ENCODE assay signal across 10 cellular contexts in genomic region chr11:68825603-68826002, GRCh38. TPM values are rescaled to one million over a fixed set of nuclear protein-coding genes. Genes with fewer than 3 reads are reported as not detected.
A peak's percentile ranks its signal among the peaks of the same experiment; 100 is the strongest.
DNase-seq lines count a peak whose midpoint lies in the region; FAIRE-seq and TF ChIP-seq lines count a peak whose summit lies in the region.
"Had no signal": no experiment of that assay in that cellular context is flagged by ENCODE, and none has a peak within 500 bp of the region (broad histone marks: within the 10 kb centered on the region; RNA-seq: fewer than 3 reads in every experiment).

No MANE protein-coding gene starts in this region.

- H3K36me3 ChIP-seq in SK-N-SH (replicated peaks in 1 of 2; ENCODE audit: control insufficient read depth in 1 of 2, insufficient read depth in 2 of 2, low read length in 1 of 2) (peaks cover 4 to 9% of the 10 kb centered on the region in 2 experiments), bronchial epithelial cell (ENCODE audit: control insufficient read depth, insufficient read depth, low read length) (no peaks in the 10 kb centered on the region), SJCRH30 (no peaks in the 10 kb centered on the region)

- H3K4me1 Mint-ChIP-seq in endothelial cell (ENCODE audit: unreplicated experiment) = no peaks in the 10 kb centered on the region

- H3K4me1 ChIP-seq in SK-N-SH (ENCODE audit: control insufficient read depth in 1 of 2, insufficient read depth in 2 of 2, low read depth in 1 of 2, low read length in 1 of 2) = peaks cover 0 to 19% of the 10 kb centered on the region in 2 experiments; a peak in 1 of 4 replicates
- H3K4me1 ChIP-seq in SJCRH30 = no peaks in the 10 kb centered on the region

- DNase-seq in DMS53 (lab: John Stamatoyannopoulos, UW) (peak; percentile 65), DMS53 treated with DMSO at 0.1 percent for 48 hours (lab: John Stamatoyannopoulos, UW; ENCODE audit: unreplicated experiment) (no peak), SK-N-SH (no peak), bronchial epithelial cell (ENCODE audit: low read depth) (peak; percentile 38), GM03348 (ENCODE audit: low spot score) (no peak), endothelial cell (ENCODE audit: low spot score) (no peak), SJCRH30 (no peak)
- peak; percentile 47 to 67 for DNase-seq in stimulated activated CD4-positive, alpha-beta T cell treated with anti-CD3 and anti-CD28 coated beads, Interleukin-4, amount 100 ng/mL, for 4 hours

- CTCF ChIA-PET in SK-N-SH (lab: Yijun Ruan, JAX) = interaction anchor here (0.8 to 1.4 kb wide), 2 partner anchors 27 to 262 kb away, joined by 3 read pairs; no protein-coding TSS in a partner anchor

- no peaks in the 10 kb centered on the region for H3K9me2 ChIP-seq in SK-N-SH

- H3K27ac ChIP-seq in SK-N-SH (ENCODE audit: low read depth in 2 of 2, low read length in 1 of 2) = no peak overlapping the region
- H3K27ac ChIP-seq in SJCRH30 = no peak overlapping the region

- POLR2A ChIA-PET in SK-N-SH (lab: Yijun Ruan, JAX) = no interaction called here

- H3K27me3 ChIP-seq in SK-N-SH (ENCODE audit: insufficient read depth) = no peaks in the 10 kb centered on the region
- H3K27me3 ChIP-seq in bronchial epithelial cell (ENCODE audit: control insufficient read depth, insufficient read depth, low read length) = no peaks in the 10 kb centered on the region
- H3K27me3 ChIP-seq in SJCRH30 = no peaks in the 10 kb centered on the region

- H3K27me3 Mint-ChIP-seq in endothelial cell (ENCODE audit: unreplicated experiment) = peaks cover 3% of the 10 kb centered on the region
- H3K27me3 Mint-ChIP-seq: IgD-negative memory B cell had no signal

- H3K4me3 Mint-ChIP-seq in endothelial cell (ENCODE audit: unreplicated experiment) = no peak overlapping the region
- H3K4me3 Mint-ChIP-seq: IgD-negative memory B cell had no signal

- no peaks in the 10 kb centered on the region for H3K36me3 Mint-ChIP-seq in endothelial cell (ENCODE audit: low read depth, unreplicated experiment)

- H3K27ac Mint-ChIP-seq in endothelial cell (ENCODE audit: unreplicated experiment) = no peak overlapping the region
- H3K27ac Mint-ChIP-seq: IgD-negative memory B cell had no signal

- peaks cover 98% of the 10 kb centered on the region for H3K79me2 ChIP-seq in SK-N-SH (ENCODE audit: insufficient read depth)

- H3K9ac ChIP-seq in SK-N-SH = no peak overlapping the region

- peak; percentile 52 for TF ChIP-seq RAD21 in SK-N-SH (IDR thresholded peaks at IDR 0.05; ENCODE audit: low read length)

- H3K4me2 ChIP-seq in SK-N-SH = no peak overlapping the region

- WGBS in SK-N-SH (ENCODE audit: low lambda C conversion rate) = 86% methylated on average over 7 of the region's 7 CpGs

- H3K4me3 ChIP-seq in SK-N-SH (ENCODE audit: low read depth in 2 of 2, low read length in 1 of 2) = no peak overlapping the region
- H3K4me3 ChIP-seq in bronchial epithelial cell (ENCODE audit: low read depth, low read length) = no peak overlapping the region
- no peak overlapping the region for H3K4me3 ChIP-seq in SJCRH30

- H3K9me3 Mint-ChIP-seq in endothelial cell (ENCODE audit: unreplicated experiment) = no peaks in the 10 kb centered on the region
- H3K9me3 Mint-ChIP-seq: IgD-negative memory B cell had no signal

- H2AFZ ChIP-seq in SK-N-SH (ENCODE audit: low read depth) = no peak overlapping the region

- FAIRE-seq in bronchial epithelial cell (lab: Jason Lieb, UNC) = no peak
- FAIRE-seq: A204.1 had no signal

- no peaks in the 10 kb centered on the region for H3F3A ChIP-seq in SK-N-SH (replicated peaks; ENCODE audit: insufficient read depth)

- TF ChIP-seq EP300 in SK-N-SH (IDR thresholded peaks at IDR 0.05; ENCODE audit: borderline replicate concordance in 1 of 2, low read depth in 1 of 2, low read length in 1 of 2) = no peak

- H4K20me1 ChIP-seq in SK-N-SH (ENCODE audit: insufficient read depth) = peaks cover 85% of the 10 kb centered on the region

- TF ChIP-seq CTCF in SK-N-SH (IDR thresholded peaks at IDR 0.05) = peak; percentile 35; the same call in 1 of the 2 replicates
- peak; percentile 60 for TF ChIP-seq CTCF in bronchial epithelial cell (IDR thresholded peaks at IDR 0.05; ENCODE audit: insufficient read depth, low read length, severe bottlenecking)
- TF ChIP-seq CTCF in endothelial cell (IDR thresholded peaks at IDR 0.05; ENCODE audit: unreplicated experiment) = no peak

- H3K9me3 ChIP-seq in SK-N-SH (no peaks in the 10 kb centered on the region), SJCRH30 (replicated peaks) (no peaks in the 10 kb centered on the region)

TF ChIP-seq in SK-N-SH, 30 proteins besides CTCF, POLR2A, EP300 and RAD21:
- TF ChIP-seq SIN3A (IDR thresholded peaks at IDR 0.05; ENCODE audit: borderline replicate concordance, low read depth, low read length) (no peak), SMC3 (IDR thresholded peaks at IDR 0.05; ENCODE audit: low read depth, low read length) (peak; percentile 39)

RNA-seq across cellular contexts. Expression of gene CPT1A, which starts 16.1 kb away (rescaled TPM):
- 22.5 and 31.2 TPM in 2 replicates for polyA plus RNA-seq in SK-N-SH (2012; rRNA removed)
- polyA plus RNA-seq in SK-N-SH (2012; cell fraction: cytosol; rRNA removed) = 20.9 and 27.0 TPM in 2 replicates
- 42.4 and 46.7 TPM in 2 replicates for polyA plus RNA-seq in SK-N-SH (2012; cell fraction: nucleus; rRNA removed)
- total RNA-seq in bronchial epithelial cell = 29.2 and 35.3 TPM in 2 replicates
- total RNA-seq in endothelial cell (ENCODE audit: unreplicated experiment) = 0.36 TPM
- 0.02 and 0.51 TPM in 2 replicates for total RNA-seq in SJCRH30 (2014; rRNA removed; shearing (Covaris generic))

Comparison
In these comparisons a context has a peak if more than half of its experiments do, and no peak if none do; other contexts are left out.
1. DNase-seq: peak in DMS53 (single experiment), bronchial epithelial cell (single experiment) and stimulated activated CD4-positive, alpha-beta T cell treated with anti-CD3 and anti-CD28 coated beads, Interleukin-4, amount 100 ng/mL, for 4 hours (2 of 2); none in DMS53 treated with DMSO at 0.1 percent for 48 hours (single experiment), SK-N-SH (single experiment), GM03348 (single experiment), endothelial cell (single experiment) and SJCRH30 (0 of 2).
2. RNA of gene CPT1A, which starts 16.1 kb away (total RNA-seq): 29.2 to 35.3 TPM in bronchial epithelial cell; 0.36 TPM in endothelial cell (single experiment) and 0.02 to 0.51 TPM in SJCRH30; every median in the first group is over 10 times any median in the second.